In genomic region chr22:20965104-20965887, GRCh38 we compare ENCODE assay signal across 1 cellular context.
TF ChIP-seq lines count a peak whose summit lies in the region.

No MANE protein-coding gene starts in this region.

TF ChIP-seq in K562, 482 proteins besides CTCF, POLR2A, EP300 and RAD21 (continued from another document and continues in another):
- TF ChIP-seq, protein P1, sequence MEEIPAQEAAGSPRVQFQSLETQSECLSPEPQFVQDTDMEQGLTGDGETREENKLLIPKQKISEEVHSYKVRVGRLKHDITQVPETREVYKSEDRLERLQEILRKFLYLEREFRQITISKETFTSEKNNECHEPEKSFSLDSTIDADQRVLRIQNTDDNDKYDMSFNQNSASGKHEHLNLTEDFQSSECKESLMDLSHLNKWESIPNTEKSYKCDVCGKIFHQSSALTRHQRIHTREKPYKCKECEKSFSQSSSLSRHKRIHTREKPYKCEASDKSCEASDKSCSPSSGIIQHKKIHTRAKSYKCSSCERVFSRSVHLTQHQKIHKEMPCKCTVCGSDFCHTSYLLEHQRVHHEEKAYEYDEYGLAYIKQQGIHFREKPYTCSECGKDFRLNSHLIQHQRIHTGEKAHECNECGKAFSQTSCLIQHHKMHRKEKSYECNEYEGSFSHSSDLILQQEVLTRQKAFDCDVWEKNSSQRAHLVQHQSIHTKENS (CRISPR knock-in tag; IDR thresholded peaks at IDR 0.05), result no peak
- no peak for TF ChIP-seq KLF13 (tag; IDR thresholded peaks at IDR 0.05; ENCODE audit: borderline replicate concordance, low read depth)
- TF ChIP-seq, protein P2, sequence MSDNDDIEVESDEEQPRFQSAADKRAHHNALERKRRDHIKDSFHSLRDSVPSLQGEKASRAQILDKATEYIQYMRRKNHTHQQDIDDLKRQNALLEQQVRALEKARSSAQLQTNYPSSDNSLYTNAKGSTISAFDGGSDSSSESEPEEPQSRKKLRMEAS (CRISPR knock-in tag; IDR thresholded peaks at IDR 0.05), result peak; percentile 59
- TF ChIP-seq ZNF57 (CRISPR knock-in tag; IDR thresholded peaks at IDR 0.05), result no peak
- TF ChIP-seq, protein P3, sequence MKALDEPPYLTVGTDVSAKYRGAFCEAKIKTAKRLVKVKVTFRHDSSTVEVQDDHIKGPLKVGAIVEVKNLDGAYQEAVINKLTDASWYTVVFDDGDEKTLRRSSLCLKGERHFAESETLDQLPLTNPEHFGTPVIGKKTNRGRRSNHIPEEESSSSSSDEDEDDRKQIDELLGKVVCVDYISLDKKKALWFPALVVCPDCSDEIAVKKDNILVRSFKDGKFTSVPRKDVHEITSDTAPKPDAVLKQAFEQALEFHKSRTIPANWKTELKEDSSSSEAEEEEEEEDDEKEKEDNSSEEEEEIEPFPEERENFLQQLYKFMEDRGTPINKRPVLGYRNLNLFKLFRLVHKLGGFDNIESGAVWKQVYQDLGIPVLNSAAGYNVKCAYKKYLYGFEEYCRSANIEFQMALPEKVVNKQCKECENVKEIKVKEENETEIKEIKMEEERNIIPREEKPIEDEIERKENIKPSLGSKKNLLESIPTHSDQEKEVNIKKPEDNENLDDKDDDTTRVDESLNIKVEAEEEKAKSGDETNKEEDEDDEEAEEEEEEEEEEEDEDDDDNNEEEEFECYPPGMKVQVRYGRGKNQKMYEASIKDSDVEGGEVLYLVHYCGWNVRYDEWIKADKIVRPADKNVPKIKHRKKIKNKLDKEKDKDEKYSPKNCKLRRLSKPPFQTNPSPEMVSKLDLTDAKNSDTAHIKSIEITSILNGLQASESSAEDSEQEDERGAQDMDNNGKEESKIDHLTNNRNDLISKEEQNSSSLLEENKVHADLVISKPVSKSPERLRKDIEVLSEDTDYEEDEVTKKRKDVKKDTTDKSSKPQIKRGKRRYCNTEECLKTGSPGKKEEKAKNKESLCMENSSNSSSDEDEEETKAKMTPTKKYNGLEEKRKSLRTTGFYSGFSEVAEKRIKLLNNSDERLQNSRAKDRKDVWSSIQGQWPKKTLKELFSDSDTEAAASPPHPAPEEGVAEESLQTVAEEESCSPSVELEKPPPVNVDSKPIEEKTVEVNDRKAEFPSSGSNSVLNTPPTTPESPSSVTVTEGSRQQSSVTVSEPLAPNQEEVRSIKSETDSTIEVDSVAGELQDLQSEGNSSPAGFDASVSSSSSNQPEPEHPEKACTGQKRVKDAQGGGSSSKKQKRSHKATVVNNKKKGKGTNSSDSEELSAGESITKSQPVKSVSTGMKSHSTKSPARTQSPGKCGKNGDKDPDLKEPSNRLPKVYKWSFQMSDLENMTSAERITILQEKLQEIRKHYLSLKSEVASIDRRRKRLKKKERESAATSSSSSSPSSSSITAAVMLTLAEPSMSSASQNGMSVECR (CRISPR knock-in tag; IDR thresholded peaks at IDR 0.05), result no peak
- TF ChIP-seq HDAC1 (IDR thresholded peaks at IDR 0.05), result no peak
- TF ChIP-seq, protein P4, sequence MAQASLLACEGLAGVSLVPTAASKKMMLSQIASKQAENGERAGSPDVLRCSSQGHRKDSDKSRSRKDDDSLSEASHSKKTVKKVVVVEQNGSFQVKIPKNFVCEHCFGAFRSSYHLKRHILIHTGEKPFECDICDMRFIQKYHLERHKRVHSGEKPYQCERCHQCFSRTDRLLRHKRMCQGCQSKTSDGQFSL (CRISPR knock-in tag; IDR thresholded peaks at IDR 0.05), result no peak
- TF ChIP-seq, protein P4 (tag; IDR thresholded peaks at IDR 0.05), result peak in 1 of 2 experiments; percentile 20; a peak in 1 of 4 replicates
- TF ChIP-seq NONO (IDR thresholded peaks at IDR 0.05; ENCODE audit: low read depth in 2 of 2, low read length in 1 of 2), result no peak
- peak; percentile 69 for TF ChIP-seq EZH2 (IDR thresholded peaks at IDR 0.05; ENCODE audit: borderline replicate concordance, low read depth, low read length)
- TF ChIP-seq ETV6 (IDR thresholded peaks at IDR 0.05; ENCODE audit: borderline replicate concordance in 1 of 2, low read depth in 2 of 2, low read length in 1 of 2), result 0 out of 4 replicates have a peak, but pooled peaks of 1 of the 2 experiments have one; percentile 9
- no peak for TF ChIP-seq ETV6 (CRISPR knock-in tag; IDR thresholded peaks at IDR 0.05; ENCODE audit: borderline replicate concordance)
- TF ChIP-seq USF2 (CRISPR knock-in tag; IDR thresholded peaks at IDR 0.05), result no peak
- no peak for TF ChIP-seq FOXJ3 (CRISPR knock-in tag; IDR thresholded peaks at IDR 0.05)
- TF ChIP-seq HNRNPLL (IDR thresholded peaks at IDR 0.05; ENCODE audit: low read depth, low read length, poor library complexity, severe bottlenecking), result no peak
- no peak for TF ChIP-seq ZNF431 (CRISPR knock-in tag; IDR thresholded peaks at IDR 0.05)
- no peak for TF ChIP-seq CCNT2 (IDR thresholded peaks at IDR 0.05; ENCODE audit: borderline replicate concordance, extremely low read depth, insufficient read length, low read depth, low read length)
- TF ChIP-seq SP1 (CRISPR knock-in tag; IDR thresholded peaks at IDR 0.05), result no peak
- no peak for TF ChIP-seq ZNF780A (CRISPR knock-in tag; IDR thresholded peaks at IDR 0.05)
- 0 out of 2 replicates have a peak, but pooled peaks have one; percentile 55 for TF ChIP-seq HNRNPL (IDR thresholded peaks at IDR 0.05; ENCODE audit: low read depth, low read length)
- TF ChIP-seq SP2 (IDR thresholded peaks at IDR 0.05; ENCODE audit: extremely low read depth, low read depth, low read length, poor library complexity, severe bottlenecking), result no peak
- no peak for TF ChIP-seq PKNOX1 (IDR thresholded peaks at IDR 0.05)
- no peak for TF ChIP-seq CREM (IDR thresholded peaks at IDR 0.05; ENCODE audit: low read depth)
- TF ChIP-seq ZZZ3 (IDR thresholded peaks at IDR 0.05), result no peak
- no peak for TF ChIP-seq ZNF717 (CRISPR knock-in tag; IDR thresholded peaks at IDR 0.05)
- no peak for TF ChIP-seq MTA2 (IDR thresholded peaks at IDR 0.05; ENCODE audit: low read depth)
- TF ChIP-seq, protein P5, sequence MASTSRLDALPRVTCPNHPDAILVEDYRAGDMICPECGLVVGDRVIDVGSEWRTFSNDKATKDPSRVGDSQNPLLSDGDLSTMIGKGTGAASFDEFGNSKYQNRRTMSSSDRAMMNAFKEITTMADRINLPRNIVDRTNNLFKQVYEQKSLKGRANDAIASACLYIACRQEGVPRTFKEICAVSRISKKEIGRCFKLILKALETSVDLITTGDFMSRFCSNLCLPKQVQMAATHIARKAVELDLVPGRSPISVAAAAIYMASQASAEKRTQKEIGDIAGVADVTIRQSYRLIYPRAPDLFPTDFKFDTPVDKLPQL (IDR thresholded peaks at IDR 0.05; ENCODE audit: extremely low read depth, insufficient read length), result no peak
- no peak for TF ChIP-seq SMARCA5 (IDR thresholded peaks at IDR 0.05)
- TF ChIP-seq, protein P6, sequence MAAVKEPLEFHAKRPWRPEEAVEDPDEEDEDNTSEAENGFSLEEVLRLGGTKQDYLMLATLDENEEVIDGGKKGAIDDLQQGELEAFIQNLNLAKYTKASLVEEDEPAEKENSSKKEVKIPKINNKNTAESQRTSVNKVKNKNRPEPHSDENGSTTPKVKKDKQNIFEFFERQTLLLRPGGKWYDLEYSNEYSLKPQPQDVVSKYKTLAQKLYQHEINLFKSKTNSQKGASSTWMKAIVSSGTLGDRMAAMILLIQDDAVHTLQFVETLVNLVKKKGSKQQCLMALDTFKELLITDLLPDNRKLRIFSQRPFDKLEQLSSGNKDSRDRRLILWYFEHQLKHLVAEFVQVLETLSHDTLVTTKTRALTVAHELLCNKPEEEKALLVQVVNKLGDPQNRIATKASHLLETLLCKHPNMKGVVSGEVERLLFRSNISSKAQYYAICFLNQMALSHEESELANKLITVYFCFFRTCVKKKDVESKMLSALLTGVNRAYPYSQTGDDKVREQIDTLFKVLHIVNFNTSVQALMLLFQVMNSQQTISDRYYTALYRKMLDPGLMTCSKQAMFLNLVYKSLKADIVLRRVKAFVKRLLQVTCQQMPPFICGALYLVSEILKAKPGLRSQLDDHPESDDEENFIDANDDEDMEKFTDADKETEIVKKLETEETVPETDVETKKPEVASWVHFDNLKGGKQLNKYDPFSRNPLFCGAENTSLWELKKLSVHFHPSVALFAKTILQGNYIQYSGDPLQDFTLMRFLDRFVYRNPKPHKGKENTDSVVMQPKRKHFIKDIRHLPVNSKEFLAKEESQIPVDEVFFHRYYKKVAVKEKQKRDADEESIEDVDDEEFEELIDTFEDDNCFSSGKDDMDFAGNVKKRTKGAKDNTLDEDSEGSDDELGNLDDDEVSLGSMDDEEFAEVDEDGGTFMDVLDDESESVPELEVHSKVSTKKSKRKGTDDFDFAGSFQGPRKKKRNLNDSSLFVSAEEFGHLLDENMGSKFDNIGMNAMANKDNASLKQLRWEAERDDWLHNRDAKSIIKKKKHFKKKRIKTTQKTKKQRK (IDR thresholded peaks at IDR 0.05; ENCODE audit: borderline replicate concordance, low read depth, low read length), result no peak
- TF ChIP-seq, protein P7, sequence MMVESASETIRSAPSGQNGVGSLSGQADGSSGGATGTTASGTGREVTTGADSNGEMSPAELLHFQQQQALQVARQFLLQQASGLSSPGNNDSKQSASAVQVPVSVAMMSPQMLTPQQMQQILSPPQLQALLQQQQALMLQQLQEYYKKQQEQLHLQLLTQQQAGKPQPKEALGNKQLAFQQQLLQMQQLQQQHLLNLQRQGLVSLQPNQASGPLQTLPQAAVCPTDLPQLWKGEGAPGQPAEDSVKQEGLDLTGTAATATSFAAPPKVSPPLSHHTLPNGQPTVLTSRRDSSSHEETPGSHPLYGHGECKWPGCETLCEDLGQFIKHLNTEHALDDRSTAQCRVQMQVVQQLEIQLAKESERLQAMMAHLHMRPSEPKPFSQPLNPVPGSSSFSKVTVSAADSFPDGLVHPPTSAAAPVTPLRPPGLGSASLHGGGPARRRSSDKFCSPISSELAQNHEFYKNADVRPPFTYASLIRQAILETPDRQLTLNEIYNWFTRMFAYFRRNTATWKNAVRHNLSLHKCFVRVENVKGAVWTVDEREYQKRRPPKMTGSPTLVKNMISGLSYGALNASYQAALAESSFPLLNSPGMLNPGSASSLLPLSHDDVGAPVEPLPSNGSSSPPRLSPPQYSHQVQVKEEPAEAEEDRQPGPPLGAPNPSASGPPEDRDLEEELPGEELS (CRISPR knock-in tag; IDR thresholded peaks at IDR 0.05; ENCODE audit: borderline replicate concordance), result peak; percentile 42; the same call in 1 of the 2 replicates
- no peak for TF ChIP-seq FIP1L1 (IDR thresholded peaks at IDR 0.05; ENCODE audit: low read depth, low read length, poor library complexity, severe bottlenecking)
- no peak for TF ChIP-seq KHSRP (IDR thresholded peaks at IDR 0.05)
- TF ChIP-seq CBX5 (IDR thresholded peaks at IDR 0.05; ENCODE audit: borderline replicate concordance, low read depth), result no peak
- no peak for TF ChIP-seq ZNF3 (CRISPR knock-in tag; IDR thresholded peaks at IDR 0.05)
- no peak for TF ChIP-seq ZNF639 (CRISPR knock-in tag; conservative IDR thresholded peaks at IDR 0.05 in 1 of 2, IDR thresholded peaks at IDR 0.05 in 1 of 2)
- TF ChIP-seq RBM14 (IDR thresholded peaks at IDR 0.05; ENCODE audit: borderline replicate concordance, insufficient read depth, low read depth, low read length), result 0 out of 2 replicates have a peak, but pooled peaks have one; percentile 29
- TF ChIP-seq HOMEZ (CRISPR knock-in tag; IDR thresholded peaks at IDR 0.05), result no peak
- no peak for TF ChIP-seq ZNF224 (CRISPR knock-in tag; IDR thresholded peaks at IDR 0.05)
- TF ChIP-seq ATF1 (CRISPR knock-in tag; IDR thresholded peaks at IDR 0.05), result peak; percentile 6; the same call in 1 of the 2 replicates
- TF ChIP-seq ATF1 (tag; IDR thresholded peaks at IDR 0.05), result no peak
- no peak for TF ChIP-seq USF1 (CRISPR knock-in tag; IDR thresholded peaks at IDR 0.05)
- TF ChIP-seq MAFK (IDR thresholded peaks at IDR 0.05; ENCODE audit: low read length), result no peak
- TF ChIP-seq RFX1 (IDR thresholded peaks at IDR 0.05), result no peak
- TF ChIP-seq MCM7 (IDR thresholded peaks at IDR 0.05), result no peak
- TF ChIP-seq ZNF146 (CRISPR knock-in tag; IDR thresholded peaks at IDR 0.05; ENCODE audit: unreplicated experiment), result no peak
- TF ChIP-seq PTBP1 (IDR thresholded peaks at IDR 0.05; ENCODE audit: low read depth, low read length), result no peak
